ENCODE assay signal across 9 cellular contexts in genomic region chr11:66851698-66852465, GRCh38. TPM values are rescaled to one million over a fixed set of nuclear protein-coding genes. Genes with fewer than 3 reads are reported as not detected.
DNase-seq lines count a peak whose midpoint lies in the region; ATAC-seq and TF ChIP-seq lines count a peak whose summit lies in the region.
"Had no signal": no experiment of that assay in that cellular context is flagged by ENCODE, and none has a peak within 500 bp of the region (broad histone marks: within the 10 kb centered on the region; RNA-seq: fewer than 3 reads in every experiment).

No MANE protein-coding gene starts in this region.

- peak; percentile 21 for ATAC-seq in activated CD4-positive, alpha-beta T cell treated with anti-CD3 and anti-CD28 coated beads for 36 hours

- H3K36me3 Mint-ChIP-seq in activated CD4-positive, alpha-beta T cell treated with anti-CD3 and anti-CD28 coated beads for 36 hours (ENCODE audit: low read depth) = no peaks in the 10 kb centered on the region
- peaks cover 2% of the 10 kb centered on the region for H3K36me3 Mint-ChIP-seq in activated naive CD8-positive, alpha-beta T cell treated with anti-CD3 and anti-CD28 coated beads for 36 hours
- H3K36me3 Mint-ChIP-seq in progenitor cell of endocrine pancreas (ENCODE audit: insufficient read depth) = no peaks in the 10 kb centered on the region

- peak; percentile 68 for DNase-seq in activated CD4-positive, alpha-beta T cell treated with anti-CD3 and anti-CD28 coated beads for 36 hours
- no peak for DNase-seq in activated CD4-positive, alpha-beta T cell treated with anti-CD3 and anti-CD28 coated beads for 1 hour
- DNase-seq in HuH-7 (ENCODE audit: low spot score) (peak; percentile 100), progenitor cell of endocrine pancreas (ENCODE audit: low spot score, unreplicated experiment) (no peak), D341Med (ENCODE audit: low spot score) (no peak), NCI-H1092 treated with DMSO at 0.1 percent for 48 hours (lab: John Stamatoyannopoulos, UW) (no peak), Kasumi-1 (lab: John Stamatoyannopoulos, UW) (no peak)
- DNase-seq in activated naive CD8-positive, alpha-beta T cell treated with anti-CD3 and anti-CD28 coated beads for 36 hours = no peak
- DNase-seq: effector CD8-positive, alpha-beta T cell had no signal

- peak overlapping the region; percentile 70 for H3K27ac Mint-ChIP-seq in activated CD4-positive, alpha-beta T cell treated with anti-CD3 and anti-CD28 coated beads for 36 hours
- H3K27ac Mint-ChIP-seq in activated naive CD8-positive, alpha-beta T cell treated with anti-CD3 and anti-CD28 coated beads for 36 hours = peak overlapping the region; percentile 6
- H3K27ac Mint-ChIP-seq in progenitor cell of endocrine pancreas = no peak overlapping the region

- intact Hi-C loops in activated CD4-positive, alpha-beta T cell treated with anti-CD3 and anti-CD28 coated beads for 36 hours (cut with DNase I, micrococcal nuclease) = no loop called here

- POLR2A ChIA-PET in activated CD4-positive, alpha-beta T cell treated with anti-CD3 and anti-CD28 coated beads for 36 hours (lab: Charles Lee) = interaction anchor here (0.6 to 2.0 kb wide), 3 partner anchors 8 to 124 kb away, joined by 3 to 9 read pairs (median 4); partner anchors contain the start of gene RCE1

- no peak overlapping the region for H3K4me3 Mint-ChIP-seq in activated CD4-positive, alpha-beta T cell treated with anti-CD3 and anti-CD28 coated beads for 36 hours
- H3K4me3 Mint-ChIP-seq in activated naive CD8-positive, alpha-beta T cell treated with anti-CD3 and anti-CD28 coated beads for 36 hours = no peak overlapping the region
- no peak overlapping the region for H3K4me3 Mint-ChIP-seq in progenitor cell of endocrine pancreas (ENCODE audit: low read depth)

- no peaks in the 10 kb centered on the region for H3K9me3 Mint-ChIP-seq in activated CD4-positive, alpha-beta T cell treated with anti-CD3 and anti-CD28 coated beads for 36 hours (ENCODE audit: low read depth)
- H3K9me3 Mint-ChIP-seq in activated naive CD8-positive, alpha-beta T cell treated with anti-CD3 and anti-CD28 coated beads for 36 hours = no peaks in the 10 kb centered on the region
- H3K9me3 Mint-ChIP-seq in progenitor cell of endocrine pancreas (ENCODE audit: low read depth) = no peaks in the 10 kb centered on the region

- peaks cover 11% of the 10 kb centered on the region for H3K4me1 Mint-ChIP-seq in activated CD4-positive, alpha-beta T cell treated with anti-CD3 and anti-CD28 coated beads for 36 hours
- peaks cover 5% of the 10 kb centered on the region for H3K4me1 Mint-ChIP-seq in activated naive CD8-positive, alpha-beta T cell treated with anti-CD3 and anti-CD28 coated beads for 36 hours
- H3K4me1 Mint-ChIP-seq in progenitor cell of endocrine pancreas (ENCODE audit: low read depth) = peaks cover 5% of the 10 kb centered on the region

- CTCF ChIA-PET in activated CD4-positive, alpha-beta T cell treated with anti-CD3 and anti-CD28 coated beads for 36 hours (lab: Charles Lee) = interaction anchor here (0.6 to 1.4 kb wide), 11 partner anchors 8 to 514 kb away, joined by 3 to 7 read pairs (median 4); partner anchors contain the start of gene RCE1

- H3K27me3 Mint-ChIP-seq in activated CD4-positive, alpha-beta T cell treated with anti-CD3 and anti-CD28 coated beads for 36 hours = no peaks in the 10 kb centered on the region
- H3K27me3 Mint-ChIP-seq in activated naive CD8-positive, alpha-beta T cell treated with anti-CD3 and anti-CD28 coated beads for 36 hours = no peaks in the 10 kb centered on the region
- H3K27me3 Mint-ChIP-seq in progenitor cell of endocrine pancreas = no peaks in the 10 kb centered on the region

- TF ChIP-seq CTCF in progenitor cell of endocrine pancreas (IDR thresholded peaks at IDR 0.05; ENCODE audit: unreplicated experiment) = peak; percentile 33

RNA-seq across cellular contexts. Expression of gene LRFN4, which starts 5.0 kb away (rescaled TPM):
- total RNA-seq in activated CD4-positive, alpha-beta T cell treated with anti-CD3 and anti-CD28 coated beads for 36 hours = 10 to 100 TPM; 19.2 to 22.7 TPM
- total RNA-seq in activated naive CD8-positive, alpha-beta T cell treated with anti-CD3 and anti-CD28 coated beads for 36 hours = 10 to 100 TPM; 36.3 to 37.8 TPM
- total RNA-seq in progenitor cell of endocrine pancreas = 19.6 and 20.2 TPM in 2 replicates

RNA-seq across cellular contexts. Expression of gene RCE1, which starts 8.6 kb away (rescaled TPM):
- 10 to 100 TPM; 24.9 to 25.6 TPM for total RNA-seq in activated CD4-positive, alpha-beta T cell treated with anti-CD3 and anti-CD28 coated beads for 36 hours
- total RNA-seq in activated naive CD8-positive, alpha-beta T cell treated with anti-CD3 and anti-CD28 coated beads for 36 hours = 10 to 100 TPM; 26.8 to 31.1 TPM
- total RNA-seq in progenitor cell of endocrine pancreas = 32.7 and 33.3 TPM in 2 replicates

Comparison
In these comparisons a context has a peak if more than half of its experiments do, and no peak if none do; other contexts are left out.
1. DNase-seq: peak in activated CD4-positive, alpha-beta T cell treated with anti-CD3 and anti-CD28 coated beads for 36 hours (single experiment) and HuH-7 (single experiment); none in activated CD4-positive, alpha-beta T cell treated with anti-CD3 and anti-CD28 coated beads for 1 hour (single experiment), activated naive CD8-positive, alpha-beta T cell treated with anti-CD3 and anti-CD28 coated beads for 36 hours (single experiment), progenitor cell of endocrine pancreas (single experiment), D341Med (single experiment), NCI-H1092 treated with DMSO at 0.1 percent for 48 hours (single experiment) and Kasumi-1 (0 of 2).